Comparison of ENCODE assay signal across 1 cellular context in genomic region chr4:77156912-77157858, GRCh38.
A peak's percentile ranks its signal among the peaks of the same experiment; 100 is the strongest.
TF ChIP-seq lines count a peak whose summit lies in the region.

CCNG2 (plus strand) TSS chr4:77157207; CDS start chr4:77158533, 1,326 bp downstream.

TF ChIP-seq in K562, 482 proteins besides CTCF, POLR2A, EP300 and RAD21 (continued from another document and continues in another):
- TF ChIP-seq PKNOX1 (IDR thresholded peaks at IDR 0.05) (no peak), E2F8 (IDR thresholded peaks at IDR 0.05; ENCODE audit: low read depth, partially characterized antibody) (peak; percentile 78), EWSR1 (IDR thresholded peaks at IDR 0.05; ENCODE audit: borderline replicate concordance, low read depth, partially characterized antibody) (no peak), ELF2 (CRISPR knock-in tag; IDR thresholded peaks at IDR 0.05) (peak; percentile 88), SMAD1 (IDR thresholded peaks at IDR 0.05; ENCODE audit: low read depth, low read length, partially characterized antibody) (no peak), RUNX1 (IDR thresholded peaks at IDR 0.05; ENCODE audit: low read depth) (no peak), POLR2B (IDR thresholded peaks at IDR 0.05; ENCODE audit: low read depth, partially characterized antibody) (no peak), TCF7 (IDR thresholded peaks at IDR 0.05; ENCODE audit: borderline replicate concordance) (no peak), ZFP30 (CRISPR knock-in tag; IDR thresholded peaks at IDR 0.05; ENCODE audit: borderline replicate concordance) (no peak), MYBL2 (IDR thresholded peaks at IDR 0.05; ENCODE audit: low read depth) (peak; percentile 98), MYBL2 (CRISPR knock-in tag; IDR thresholded peaks at IDR 0.05; ENCODE audit: borderline replicate concordance) (no peak), ZBTB40 (IDR thresholded peaks at IDR 0.05) (peak; percentile 66), ZBTB40 (CRISPR knock-in tag; IDR thresholded peaks at IDR 0.05) (no peak), U2AF1 (optimal IDR thresholded peaks at IDR 0.05; ENCODE audit: low read depth, low read length) (no peak), ZNF785 (CRISPR knock-in tag; IDR thresholded peaks at IDR 0.05) (no peak), OTX1 (CRISPR knock-in tag; IDR thresholded peaks at IDR 0.05) (0 out of 2 replicates have a peak, but pooled peaks have one; percentile 34), ZBTB17 (CRISPR knock-in tag; IDR thresholded peaks at IDR 0.05) (no peak), POLR3G (IDR thresholded peaks at IDR 0.05; ENCODE audit: extremely low read depth, insufficient read length, insufficient replicate concordance) (no peak), KLF16 (IDR thresholded peaks at IDR 0.05) (no peak), LCOR (CRISPR knock-in tag; IDR thresholded peaks at IDR 0.05) (0 out of 2 replicates have a peak, but pooled peaks have one; percentile 42), ZNF699 (CRISPR knock-in tag; IDR thresholded peaks at IDR 0.05; ENCODE audit: insufficient replicate concordance) (no peak), GATAD2B (IDR thresholded peaks at IDR 0.05; ENCODE audit: borderline replicate concordance) (peak; percentile 72; the same call in 1 of the 2 replicates), ZZZ3 (IDR thresholded peaks at IDR 0.05) (no peak), ZNF263 (CRISPR knock-in tag; IDR thresholded peaks at IDR 0.05; ENCODE audit: borderline replicate concordance) (no peak), SAFB2 (IDR thresholded peaks at IDR 0.05; ENCODE audit: borderline replicate concordance, low read depth, low read length, severe bottlenecking) (no peak), ZNF124 (CRISPR knock-in tag; IDR thresholded peaks at IDR 0.05) (no peak), MCM5 (IDR thresholded peaks at IDR 0.05; ENCODE audit: low read depth) (no peak)
- TF ChIP-seq, protein P1, sequence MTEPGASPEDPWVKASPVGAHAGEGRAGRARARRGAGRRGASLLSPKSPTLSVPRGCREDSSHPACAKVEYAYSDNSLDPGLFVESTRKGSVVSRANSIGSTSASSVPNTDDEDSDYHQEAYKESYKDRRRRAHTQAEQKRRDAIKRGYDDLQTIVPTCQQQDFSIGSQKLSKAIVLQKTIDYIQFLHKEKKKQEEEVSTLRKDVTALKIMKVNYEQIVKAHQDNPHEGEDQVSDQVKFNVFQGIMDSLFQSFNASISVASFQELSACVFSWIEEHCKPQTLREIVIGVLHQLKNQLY (CRISPR knock-in tag; conservative IDR thresholded peaks at IDR 0.05), result no peak
- TF ChIP-seq, protein P2, sequence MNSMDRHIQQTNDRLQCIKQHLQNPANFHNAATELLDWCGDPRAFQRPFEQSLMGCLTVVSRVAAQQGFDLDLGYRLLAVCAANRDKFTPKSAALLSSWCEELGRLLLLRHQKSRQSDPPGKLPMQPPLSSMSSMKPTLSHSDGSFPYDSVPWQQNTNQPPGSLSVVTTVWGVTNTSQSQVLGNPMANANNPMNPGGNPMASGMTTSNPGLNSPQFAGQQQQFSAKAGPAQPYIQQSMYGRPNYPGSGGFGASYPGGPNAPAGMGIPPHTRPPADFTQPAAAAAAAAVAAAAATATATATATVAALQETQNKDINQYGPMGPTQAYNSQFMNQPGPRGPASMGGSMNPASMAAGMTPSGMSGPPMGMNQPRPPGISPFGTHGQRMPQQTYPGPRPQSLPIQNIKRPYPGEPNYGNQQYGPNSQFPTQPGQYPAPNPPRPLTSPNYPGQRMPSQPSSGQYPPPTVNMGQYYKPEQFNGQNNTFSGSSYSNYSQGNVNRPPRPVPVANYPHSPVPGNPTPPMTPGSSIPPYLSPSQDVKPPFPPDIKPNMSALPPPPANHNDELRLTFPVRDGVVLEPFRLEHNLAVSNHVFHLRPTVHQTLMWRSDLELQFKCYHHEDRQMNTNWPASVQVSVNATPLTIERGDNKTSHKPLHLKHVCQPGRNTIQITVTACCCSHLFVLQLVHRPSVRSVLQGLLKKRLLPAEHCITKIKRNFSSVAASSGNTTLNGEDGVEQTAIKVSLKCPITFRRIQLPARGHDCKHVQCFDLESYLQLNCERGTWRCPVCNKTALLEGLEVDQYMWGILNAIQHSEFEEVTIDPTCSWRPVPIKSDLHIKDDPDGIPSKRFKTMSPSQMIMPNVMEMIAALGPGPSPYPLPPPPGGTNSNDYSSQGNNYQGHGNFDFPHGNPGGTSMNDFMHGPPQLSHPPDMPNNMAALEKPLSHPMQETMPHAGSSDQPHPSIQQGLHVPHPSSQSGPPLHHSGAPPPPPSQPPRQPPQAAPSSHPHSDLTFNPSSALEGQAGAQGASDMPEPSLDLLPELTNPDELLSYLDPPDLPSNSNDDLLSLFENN (IDR thresholded peaks at IDR 0.05; ENCODE audit: low read depth in 2 of 2, low read length in 2 of 2), result no peak
- TF ChIP-seq, protein P3, sequence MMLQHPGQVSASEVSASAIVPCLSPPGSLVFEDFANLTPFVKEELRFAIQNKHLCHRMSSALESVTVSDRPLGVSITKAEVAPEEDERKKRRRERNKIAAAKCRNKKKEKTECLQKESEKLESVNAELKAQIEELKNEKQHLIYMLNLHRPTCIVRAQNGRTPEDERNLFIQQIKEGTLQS (IDR thresholded peaks at IDR 0.05), result peak; percentile 85
- TF ChIP-seq, protein P3 (CRISPR knock-in tag; conservative IDR thresholded peaks at IDR 0.05), result 0 out of 2 replicates have a peak, but pooled peaks have one; percentile 0
- TF ChIP-seq, protein P4, sequence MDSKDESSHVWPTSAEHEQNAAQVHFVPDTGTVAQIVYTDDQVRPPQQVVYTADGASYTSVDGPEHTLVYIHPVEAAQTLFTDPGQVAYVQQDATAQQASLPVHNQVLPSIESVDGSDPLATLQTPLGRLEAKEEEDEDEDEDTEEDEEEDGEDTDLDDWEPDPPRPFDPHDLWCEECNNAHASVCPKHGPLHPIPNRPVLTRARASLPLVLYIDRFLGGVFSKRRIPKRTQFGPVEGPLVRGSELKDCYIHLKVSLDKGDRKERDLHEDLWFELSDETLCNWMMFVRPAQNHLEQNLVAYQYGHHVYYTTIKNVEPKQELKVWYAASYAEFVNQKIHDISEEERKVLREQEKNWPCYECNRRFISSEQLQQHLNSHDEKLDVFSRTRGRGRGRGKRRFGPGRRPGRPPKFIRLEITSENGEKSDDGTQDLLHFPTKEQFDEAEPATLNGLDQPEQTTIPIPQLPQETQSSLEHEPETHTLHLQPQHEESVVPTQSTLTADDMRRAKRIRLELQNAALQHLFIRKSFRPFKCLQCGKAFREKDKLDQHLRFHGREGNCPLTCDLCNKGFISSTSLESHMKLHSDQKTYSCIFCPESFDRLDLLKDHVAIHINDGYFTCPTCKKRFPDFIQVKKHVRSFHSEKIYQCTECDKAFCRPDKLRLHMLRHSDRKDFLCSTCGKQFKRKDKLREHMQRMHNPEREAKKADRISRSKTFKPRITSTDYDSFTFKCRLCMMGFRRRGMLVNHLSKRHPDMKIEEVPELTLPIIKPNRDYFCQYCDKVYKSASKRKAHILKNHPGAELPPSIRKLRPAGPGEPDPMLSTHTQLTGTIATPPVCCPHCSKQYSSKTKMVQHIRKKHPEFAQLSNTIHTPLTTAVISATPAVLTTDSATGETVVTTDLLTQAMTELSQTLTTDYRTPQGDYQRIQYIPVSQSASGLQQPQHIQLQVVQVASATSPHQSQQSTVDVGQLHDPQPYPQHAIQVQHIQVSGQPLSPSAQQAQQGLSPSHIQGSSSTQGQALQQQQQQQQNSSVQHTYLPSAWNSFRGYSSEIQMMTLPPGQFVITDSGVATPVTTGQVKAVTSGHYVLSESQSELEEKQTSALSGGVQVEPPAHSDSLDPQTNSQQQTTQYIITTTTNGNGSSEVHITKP (IDR thresholded peaks at IDR 0.05; ENCODE audit: partially characterized antibody), result no peak
